Comparison of ENCODE assay signal across 1 cellular context in the genomic region with DNA sequence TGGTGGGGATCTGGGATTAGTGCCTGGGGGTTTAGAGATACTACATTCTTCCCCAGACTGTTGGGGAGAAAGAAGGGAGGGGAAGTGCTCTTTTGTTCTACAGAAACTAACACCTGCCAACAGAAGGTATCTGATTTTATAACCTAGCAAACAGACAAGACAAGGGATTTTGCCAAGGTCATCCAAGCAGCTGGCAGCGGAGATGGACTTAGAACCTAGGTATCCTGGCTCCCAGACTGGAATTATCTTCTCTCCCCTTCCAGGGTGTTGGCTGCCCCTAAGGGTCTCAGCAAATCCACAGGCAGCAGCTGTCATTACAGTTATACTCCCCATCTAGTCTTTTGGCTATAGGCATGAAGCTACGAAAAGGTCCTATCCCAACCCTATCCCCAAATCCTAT.
TF ChIP-seq lines count a peak whose summit lies in the region.

No MANE protein-coding gene starts in this region.

TF ChIP-seq in GM23338, 12 proteins besides CTCF, POLR2A, EP300 and RAD21 (continued from another document):
- TF ChIP-seq, protein P1, sequence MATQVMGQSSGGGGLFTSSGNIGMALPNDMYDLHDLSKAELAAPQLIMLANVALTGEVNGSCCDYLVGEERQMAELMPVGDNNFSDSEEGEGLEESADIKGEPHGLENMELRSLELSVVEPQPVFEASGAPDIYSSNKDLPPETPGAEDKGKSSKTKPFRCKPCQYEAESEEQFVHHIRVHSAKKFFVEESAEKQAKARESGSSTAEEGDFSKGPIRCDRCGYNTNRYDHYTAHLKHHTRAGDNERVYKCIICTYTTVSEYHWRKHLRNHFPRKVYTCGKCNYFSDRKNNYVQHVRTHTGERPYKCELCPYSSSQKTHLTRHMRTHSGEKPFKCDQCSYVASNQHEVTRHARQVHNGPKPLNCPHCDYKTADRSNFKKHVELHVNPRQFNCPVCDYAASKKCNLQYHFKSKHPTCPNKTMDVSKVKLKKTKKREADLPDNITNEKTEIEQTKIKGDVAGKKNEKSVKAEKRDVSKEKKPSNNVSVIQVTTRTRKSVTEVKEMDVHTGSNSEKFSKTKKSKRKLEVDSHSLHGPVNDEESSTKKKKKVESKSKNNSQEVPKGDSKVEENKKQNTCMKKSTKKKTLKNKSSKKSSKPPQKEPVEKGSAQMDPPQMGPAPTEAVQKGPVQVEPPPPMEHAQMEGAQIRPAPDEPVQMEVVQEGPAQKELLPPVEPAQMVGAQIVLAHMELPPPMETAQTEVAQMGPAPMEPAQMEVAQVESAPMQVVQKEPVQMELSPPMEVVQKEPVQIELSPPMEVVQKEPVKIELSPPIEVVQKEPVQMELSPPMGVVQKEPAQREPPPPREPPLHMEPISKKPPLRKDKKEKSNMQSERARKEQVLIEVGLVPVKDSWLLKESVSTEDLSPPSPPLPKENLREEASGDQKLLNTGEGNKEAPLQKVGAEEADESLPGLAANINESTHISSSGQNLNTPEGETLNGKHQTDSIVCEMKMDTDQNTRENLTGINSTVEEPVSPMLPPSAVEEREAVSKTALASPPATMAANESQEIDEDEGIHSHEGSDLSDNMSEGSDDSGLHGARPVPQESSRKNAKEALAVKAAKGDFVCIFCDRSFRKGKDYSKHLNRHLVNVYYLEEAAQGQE (IDR thresholded peaks at IDR 0.05; ENCODE audit: unreplicated experiment): no peak
- TF ChIP-seq NANOG (IDR thresholded peaks at IDR 0.05; ENCODE audit: borderline replicate concordance) (no peak), ZNF331 (CRISPR knock-in tag; IDR thresholded peaks at IDR 0.05; ENCODE audit: low read depth) (no peak), STAT1 (IDR thresholded peaks at IDR 0.05; ENCODE audit: unreplicated experiment) (no peak), ZNF114 (CRISPR knock-in tag; IDR thresholded peaks at IDR 0.05) (no peak), EZH2phosphoT487 (IDR thresholded peaks at IDR 0.05; ENCODE audit: unreplicated experiment) (no peak), CREB1 (CRISPR knock-in tag; IDR thresholded peaks at IDR 0.05; ENCODE audit: low read depth) (no peak)
- TF ChIP-seq, protein P2, sequence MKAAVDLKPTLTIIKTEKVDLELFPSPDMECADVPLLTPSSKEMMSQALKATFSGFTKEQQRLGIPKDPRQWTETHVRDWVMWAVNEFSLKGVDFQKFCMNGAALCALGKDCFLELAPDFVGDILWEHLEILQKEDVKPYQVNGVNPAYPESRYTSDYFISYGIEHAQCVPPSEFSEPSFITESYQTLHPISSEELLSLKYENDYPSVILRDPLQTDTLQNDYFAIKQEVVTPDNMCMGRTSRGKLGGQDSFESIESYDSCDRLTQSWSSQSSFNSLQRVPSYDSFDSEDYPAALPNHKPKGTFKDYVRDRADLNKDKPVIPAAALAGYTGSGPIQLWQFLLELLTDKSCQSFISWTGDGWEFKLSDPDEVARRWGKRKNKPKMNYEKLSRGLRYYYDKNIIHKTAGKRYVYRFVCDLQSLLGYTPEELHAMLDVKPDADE (IDR thresholded peaks at IDR 0.05): no peak
- TF ChIP-seq, protein P3, sequence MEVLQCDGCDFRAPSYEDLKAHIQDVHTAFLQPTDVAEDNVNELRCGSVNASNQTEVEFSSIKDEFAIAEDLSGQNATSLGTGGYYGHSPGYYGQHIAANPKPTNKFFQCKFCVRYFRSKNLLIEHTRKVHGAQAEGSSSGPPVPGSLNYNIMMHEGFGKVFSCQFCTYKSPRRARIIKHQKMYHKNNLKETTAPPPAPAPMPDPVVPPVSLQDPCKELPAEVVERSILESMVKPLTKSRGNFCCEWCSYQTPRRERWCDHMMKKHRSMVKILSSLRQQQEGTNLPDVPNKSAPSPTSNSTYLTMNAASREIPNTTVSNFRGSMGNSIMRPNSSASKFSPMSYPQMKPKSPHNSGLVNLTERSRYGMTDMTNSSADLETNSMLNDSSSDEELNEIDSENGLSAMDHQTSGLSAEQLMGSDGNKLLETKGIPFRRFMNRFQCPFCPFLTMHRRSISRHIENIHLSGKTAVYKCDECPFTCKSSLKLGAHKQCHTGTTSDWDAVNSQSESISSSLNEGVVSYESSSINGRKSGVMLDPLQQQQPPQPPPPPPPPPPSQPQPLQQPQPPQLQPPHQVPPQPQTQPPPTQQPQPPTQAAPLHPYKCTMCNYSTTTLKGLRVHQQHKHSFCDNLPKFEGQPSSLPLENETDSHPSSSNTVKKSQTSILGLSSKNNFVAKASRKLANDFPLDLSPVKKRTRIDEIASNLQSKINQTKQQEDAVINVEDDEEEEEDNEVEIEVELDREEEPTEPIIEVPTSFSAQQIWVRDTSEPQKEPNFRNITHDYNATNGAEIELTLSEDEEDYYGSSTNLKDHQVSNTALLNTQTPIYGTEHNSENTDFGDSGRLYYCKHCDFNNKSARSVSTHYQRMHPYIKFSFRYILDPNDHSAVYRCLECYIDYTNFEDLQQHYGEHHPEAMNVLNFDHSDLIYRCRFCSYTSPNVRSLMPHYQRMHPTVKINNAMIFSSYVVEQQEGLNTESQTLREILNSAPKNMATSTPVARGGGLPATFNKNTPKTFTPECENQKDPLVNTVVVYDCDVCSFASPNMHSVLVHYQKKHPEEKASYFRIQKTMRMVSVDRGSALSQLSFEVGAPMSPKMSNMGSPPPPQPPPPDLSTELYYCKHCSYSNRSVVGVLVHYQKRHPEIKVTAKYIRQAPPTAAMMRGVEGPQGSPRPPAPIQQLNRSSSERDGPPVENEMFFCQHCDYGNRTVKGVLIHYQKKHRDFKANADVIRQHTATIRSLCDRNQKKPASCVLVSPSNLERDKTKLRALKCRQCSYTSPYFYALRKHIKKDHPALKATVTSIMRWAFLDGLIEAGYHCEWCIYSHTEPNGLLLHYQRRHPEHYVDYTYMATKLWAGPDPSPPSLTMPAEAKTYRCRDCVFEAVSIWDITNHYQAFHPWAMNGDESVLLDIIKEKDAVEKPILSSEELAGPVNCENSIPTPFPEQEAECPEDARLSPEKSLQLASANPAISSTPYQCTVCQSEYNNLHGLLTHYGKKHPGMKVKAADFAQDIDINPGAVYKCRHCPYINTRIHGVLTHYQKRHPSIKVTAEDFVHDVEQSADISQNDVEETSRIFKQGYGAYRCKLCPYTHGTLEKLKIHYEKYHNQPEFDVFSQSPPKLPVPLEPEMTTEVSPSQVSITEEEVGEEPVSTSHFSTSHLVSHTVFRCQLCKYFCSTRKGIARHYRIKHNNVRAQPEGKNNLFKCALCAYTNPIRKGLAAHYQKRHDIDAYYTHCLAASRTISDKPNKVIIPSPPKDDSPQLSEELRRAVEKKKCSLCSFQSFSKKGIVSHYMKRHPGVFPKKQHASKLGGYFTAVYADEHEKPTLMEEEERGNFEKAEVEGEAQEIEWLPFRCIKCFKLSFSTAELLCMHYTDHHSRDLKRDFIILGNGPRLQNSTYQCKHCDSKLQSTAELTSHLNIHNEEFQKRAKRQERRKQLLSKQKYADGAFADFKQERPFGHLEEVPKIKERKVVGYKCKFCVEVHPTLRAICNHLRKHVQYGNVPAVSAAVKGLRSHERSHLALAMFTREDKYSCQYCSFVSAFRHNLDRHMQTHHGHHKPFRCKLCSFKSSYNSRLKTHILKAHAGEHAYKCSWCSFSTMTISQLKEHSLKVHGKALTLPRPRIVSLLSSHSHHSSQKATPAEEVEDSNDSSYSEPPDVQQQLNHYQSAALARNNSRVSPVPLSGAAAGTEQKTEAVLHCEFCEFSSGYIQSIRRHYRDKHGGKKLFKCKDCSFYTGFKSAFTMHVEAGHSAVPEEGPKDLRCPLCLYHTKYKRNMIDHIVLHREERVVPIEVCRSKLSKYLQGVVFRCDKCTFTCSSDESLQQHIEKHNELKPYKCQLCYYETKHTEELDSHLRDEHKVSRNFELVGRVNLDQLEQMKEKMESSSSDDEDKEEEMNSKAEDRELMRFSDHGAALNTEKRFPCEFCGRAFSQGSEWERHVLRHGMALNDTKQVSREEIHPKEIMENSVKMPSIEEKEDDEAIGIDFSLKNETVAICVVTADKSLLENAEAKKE (CRISPR knock-in tag; IDR thresholded peaks at IDR 0.05): no peak
